Comparison of ENCODE assay signal across 1 cellular context in genomic region chr11:457071-457760, GRCh38.
TF ChIP-seq lines count a peak whose summit lies in the region.

No MANE protein-coding gene starts in this region.

TF ChIP-seq in H1, 55 proteins besides CTCF, POLR2A, EP300 and RAD21:
- TF ChIP-seq, protein P1, sequence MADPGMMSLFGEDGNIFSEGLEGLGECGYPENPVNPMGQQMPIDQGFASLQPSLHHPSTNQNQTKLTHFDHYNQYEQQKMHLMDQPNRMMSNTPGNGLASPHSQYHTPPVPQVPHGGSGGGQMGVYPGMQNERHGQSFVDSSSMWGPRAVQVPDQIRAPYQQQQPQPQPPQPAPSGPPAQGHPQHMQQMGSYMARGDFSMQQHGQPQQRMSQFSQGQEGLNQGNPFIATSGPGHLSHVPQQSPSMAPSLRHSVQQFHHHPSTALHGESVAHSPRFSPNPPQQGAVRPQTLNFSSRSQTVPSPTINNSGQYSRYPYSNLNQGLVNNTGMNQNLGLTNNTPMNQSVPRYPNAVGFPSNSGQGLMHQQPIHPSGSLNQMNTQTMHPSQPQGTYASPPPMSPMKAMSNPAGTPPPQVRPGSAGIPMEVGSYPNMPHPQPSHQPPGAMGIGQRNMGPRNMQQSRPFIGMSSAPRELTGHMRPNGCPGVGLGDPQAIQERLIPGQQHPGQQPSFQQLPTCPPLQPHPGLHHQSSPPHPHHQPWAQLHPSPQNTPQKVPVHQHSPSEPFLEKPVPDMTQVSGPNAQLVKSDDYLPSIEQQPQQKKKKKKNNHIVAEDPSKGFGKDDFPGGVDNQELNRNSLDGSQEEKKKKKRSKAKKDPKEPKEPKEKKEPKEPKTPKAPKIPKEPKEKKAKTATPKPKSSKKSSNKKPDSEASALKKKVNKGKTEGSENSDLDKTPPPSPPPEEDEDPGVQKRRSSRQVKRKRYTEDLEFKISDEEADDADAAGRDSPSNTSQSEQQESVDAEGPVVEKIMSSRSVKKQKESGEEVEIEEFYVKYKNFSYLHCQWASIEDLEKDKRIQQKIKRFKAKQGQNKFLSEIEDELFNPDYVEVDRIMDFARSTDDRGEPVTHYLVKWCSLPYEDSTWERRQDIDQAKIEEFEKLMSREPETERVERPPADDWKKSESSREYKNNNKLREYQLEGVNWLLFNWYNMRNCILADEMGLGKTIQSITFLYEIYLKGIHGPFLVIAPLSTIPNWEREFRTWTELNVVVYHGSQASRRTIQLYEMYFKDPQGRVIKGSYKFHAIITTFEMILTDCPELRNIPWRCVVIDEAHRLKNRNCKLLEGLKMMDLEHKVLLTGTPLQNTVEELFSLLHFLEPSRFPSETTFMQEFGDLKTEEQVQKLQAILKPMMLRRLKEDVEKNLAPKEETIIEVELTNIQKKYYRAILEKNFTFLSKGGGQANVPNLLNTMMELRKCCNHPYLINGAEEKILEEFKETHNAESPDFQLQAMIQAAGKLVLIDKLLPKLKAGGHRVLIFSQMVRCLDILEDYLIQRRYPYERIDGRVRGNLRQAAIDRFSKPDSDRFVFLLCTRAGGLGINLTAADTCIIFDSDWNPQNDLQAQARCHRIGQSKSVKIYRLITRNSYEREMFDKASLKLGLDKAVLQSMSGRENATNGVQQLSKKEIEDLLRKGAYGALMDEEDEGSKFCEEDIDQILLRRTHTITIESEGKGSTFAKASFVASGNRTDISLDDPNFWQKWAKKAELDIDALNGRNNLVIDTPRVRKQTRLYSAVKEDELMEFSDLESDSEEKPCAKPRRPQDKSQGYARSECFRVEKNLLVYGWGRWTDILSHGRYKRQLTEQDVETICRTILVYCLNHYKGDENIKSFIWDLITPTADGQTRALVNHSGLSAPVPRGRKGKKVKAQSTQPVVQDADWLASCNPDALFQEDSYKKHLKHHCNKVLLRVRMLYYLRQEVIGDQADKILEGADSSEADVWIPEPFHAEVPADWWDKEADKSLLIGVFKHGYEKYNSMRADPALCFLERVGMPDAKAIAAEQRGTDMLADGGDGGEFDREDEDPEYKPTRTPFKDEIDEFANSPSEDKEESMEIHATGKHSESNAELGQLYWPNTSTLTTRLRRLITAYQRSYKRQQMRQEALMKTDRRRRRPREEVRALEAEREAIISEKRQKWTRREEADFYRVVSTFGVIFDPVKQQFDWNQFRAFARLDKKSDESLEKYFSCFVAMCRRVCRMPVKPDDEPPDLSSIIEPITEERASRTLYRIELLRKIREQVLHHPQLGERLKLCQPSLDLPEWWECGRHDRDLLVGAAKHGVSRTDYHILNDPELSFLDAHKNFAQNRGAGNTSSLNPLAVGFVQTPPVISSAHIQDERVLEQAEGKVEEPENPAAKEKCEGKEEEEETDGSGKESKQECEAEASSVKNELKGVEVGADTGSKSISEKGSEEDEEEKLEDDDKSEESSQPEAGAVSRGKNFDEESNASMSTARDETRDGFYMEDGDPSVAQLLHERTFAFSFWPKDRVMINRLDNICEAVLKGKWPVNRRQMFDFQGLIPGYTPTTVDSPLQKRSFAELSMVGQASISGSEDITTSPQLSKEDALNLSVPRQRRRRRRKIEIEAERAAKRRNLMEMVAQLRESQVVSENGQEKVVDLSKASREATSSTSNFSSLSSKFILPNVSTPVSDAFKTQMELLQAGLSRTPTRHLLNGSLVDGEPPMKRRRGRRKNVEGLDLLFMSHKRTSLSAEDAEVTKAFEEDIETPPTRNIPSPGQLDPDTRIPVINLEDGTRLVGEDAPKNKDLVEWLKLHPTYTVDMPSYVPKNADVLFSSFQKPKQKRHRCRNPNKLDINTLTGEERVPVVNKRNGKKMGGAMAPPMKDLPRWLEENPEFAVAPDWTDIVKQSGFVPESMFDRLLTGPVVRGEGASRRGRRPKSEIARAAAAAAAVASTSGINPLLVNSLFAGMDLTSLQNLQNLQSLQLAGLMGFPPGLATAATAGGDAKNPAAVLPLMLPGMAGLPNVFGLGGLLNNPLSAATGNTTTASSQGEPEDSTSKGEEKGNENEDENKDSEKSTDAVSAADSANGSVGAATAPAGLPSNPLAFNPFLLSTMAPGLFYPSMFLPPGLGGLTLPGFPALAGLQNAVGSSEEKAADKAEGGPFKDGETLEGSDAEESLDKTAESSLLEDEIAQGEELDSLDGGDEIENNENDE (IDR thresholded peaks at IDR 0.05; ENCODE audit: insufficient replicate concordance, low read length) = no peak
- TF ChIP-seq CBX8 (IDR thresholded peaks at IDR 0.05; ENCODE audit: borderline replicate concordance, low read depth, low read length) = no peak
- TF ChIP-seq SIN3A (conservative IDR thresholded peaks at IDR 0.05 in 1 of 2, IDR thresholded peaks at IDR 0.05 in 1 of 2; ENCODE audit: low read depth in 1 of 2, low read length in 2 of 2) = no peak
- no peak for TF ChIP-seq BACH1 (IDR thresholded peaks at IDR 0.05; ENCODE audit: low read length)
- TF ChIP-seq HDAC2 (IDR thresholded peaks at IDR 0.05; ENCODE audit: borderline replicate concordance in 1 of 2, low read depth in 2 of 2, low read length in 2 of 2) = no peak
- TF ChIP-seq TCF12 (IDR thresholded peaks at IDR 0.05; ENCODE audit: low read depth, low read length) = no peak
- no peak for TF ChIP-seq SP4 (IDR thresholded peaks at IDR 0.05; ENCODE audit: low read length)
- TF ChIP-seq TBP (IDR thresholded peaks at IDR 0.05; ENCODE audit: low read depth, low read length) = no peak
- no peak for TF ChIP-seq SIX5 (IDR thresholded peaks at IDR 0.05; ENCODE audit: low read depth, low read length)
- no peak for TF ChIP-seq RNF2 (IDR thresholded peaks at IDR 0.05; ENCODE audit: borderline replicate concordance, low read depth, low read length, missing control alignments, poor library complexity, severe bottlenecking)
- TF ChIP-seq, protein P2, sequence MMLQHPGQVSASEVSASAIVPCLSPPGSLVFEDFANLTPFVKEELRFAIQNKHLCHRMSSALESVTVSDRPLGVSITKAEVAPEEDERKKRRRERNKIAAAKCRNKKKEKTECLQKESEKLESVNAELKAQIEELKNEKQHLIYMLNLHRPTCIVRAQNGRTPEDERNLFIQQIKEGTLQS (IDR thresholded peaks at IDR 0.05; ENCODE audit: insufficient read depth, low read depth, low read length) = no peak
- TF ChIP-seq SIRT6 (IDR thresholded peaks at IDR 0.05; ENCODE audit: low read length) = no peak
- no peak for TF ChIP-seq JUND (IDR thresholded peaks at IDR 0.05; ENCODE audit: low read length)
- no peak for TF ChIP-seq KDM5A (IDR thresholded peaks at IDR 0.05; ENCODE audit: low read length)
- no peak for TF ChIP-seq CHD1 (IDR thresholded peaks at IDR 0.05; ENCODE audit: low read depth, low read length)
- no peak for TF ChIP-seq NRF1 (IDR thresholded peaks at IDR 0.05; ENCODE audit: low read depth, low read length)
- no peak for TF ChIP-seq TAF1 (IDR thresholded peaks at IDR 0.05; ENCODE audit: low read depth, low read length)
- TF ChIP-seq MAFK (IDR thresholded peaks at IDR 0.05; ENCODE audit: low read depth, low read length) = no peak
- no peak for TF ChIP-seq NANOG (IDR thresholded peaks at IDR 0.05; ENCODE audit: insufficient read depth, low read depth, low read length, poor library complexity, severe bottlenecking)
